ENCODE assay signal across 3 cellular contexts in the genomic region with DNA sequence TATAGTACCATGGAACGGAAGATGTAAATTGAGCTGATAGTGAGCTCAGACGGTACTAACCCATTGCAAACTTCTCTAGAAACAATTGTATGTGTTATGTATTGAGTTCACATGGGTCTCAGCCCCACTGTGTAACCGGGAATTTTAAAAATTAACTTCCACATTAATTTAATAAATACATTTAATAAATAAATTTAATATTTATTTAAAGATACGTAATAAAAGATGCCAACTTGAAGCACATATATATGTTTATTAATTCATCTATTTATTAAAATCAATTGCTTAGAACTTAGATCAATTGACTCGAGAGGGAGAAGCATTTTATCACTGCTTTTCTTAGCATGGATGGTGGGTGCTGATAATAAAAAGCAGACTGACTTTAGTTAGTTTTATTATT.
"Had no signal": no experiment of that assay in that cellular context is flagged by ENCODE, and none has a peak within 500 bp of the region (broad histone marks: within the 10 kb centered on the region; RNA-seq: fewer than 3 reads in every experiment).

No MANE protein-coding gene starts in this region.

- DNase-seq: GDM1, GF-D8 had no signal

- ATAC-seq: GM12878 had no signal
